Comparison of ENCODE assay signal across 9 cellular contexts in the genomic region with DNA sequence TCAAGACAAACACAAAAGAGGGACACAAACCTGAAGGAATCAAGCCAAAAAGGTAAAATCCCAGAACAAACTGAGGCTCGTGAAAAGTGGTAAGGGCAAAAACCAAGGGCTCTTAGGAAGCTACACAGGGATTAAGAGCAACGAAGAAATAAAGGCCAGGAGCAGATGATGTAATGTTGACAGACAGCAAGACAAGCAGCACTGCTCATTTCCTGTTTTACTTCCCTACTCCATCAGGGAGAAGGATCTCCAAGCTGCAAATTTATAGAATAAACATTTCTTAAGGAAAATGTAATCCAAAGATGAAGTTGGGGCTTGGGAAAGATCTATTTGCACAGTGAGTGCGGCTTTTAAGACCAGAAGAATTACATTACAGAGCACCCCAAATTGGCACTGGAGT.
DNase-seq lines count a peak whose midpoint lies in the region; ATAC-seq and TF ChIP-seq lines count a peak whose summit lies in the region.
"Had no signal": no experiment of that assay in that cellular context is flagged by ENCODE, and none has a peak within 500 bp of the region (broad histone marks: within the 10 kb centered on the region; RNA-seq: fewer than 3 reads in every experiment).

No MANE protein-coding gene starts in this region.

- WGBS in hepatocyte (ENCODE audit: low lambda C conversion rate, missing lambda C conversion rate) = 33% methylated on average over 3 of the region's 3 CpGs
- 45 to 55% (median 48%) methylated on average over 3 of the region's 3 CpGs for WGBS in adrenal gland, 4 donors

- no peaks in the 10 kb centered on the region for H3K79me2 ChIP-seq in hepatocyte

- no peak for TF ChIP-seq CTCF in 22Rv1 (IDR thresholded peaks at IDR 0.05)
- TF ChIP-seq CTCF in hepatocyte (IDR thresholded peaks at IDR 0.05; ENCODE audit: poor library complexity) = no peak
- TF ChIP-seq CTCF in adrenal gland (IDR thresholded peaks at IDR 0.05) = no peak

- H3K27me3 ChIP-seq in adipocyte (replicated peaks; ENCODE audit: control insufficient read depth, insufficient read depth, low read length) = no peaks in the 10 kb centered on the region
- no peaks in the 10 kb centered on the region for H3K27me3 ChIP-seq in hepatocyte
- no peaks in the 10 kb centered on the region for H3K27me3 ChIP-seq in adrenal gland

- H2AFZ ChIP-seq in hepatocyte = peak overlapping the region; percentile 8

- H3K4me3 ChIP-seq in adipocyte (ENCODE audit: low read length) = no peak overlapping the region
- H3K4me3 ChIP-seq in hepatocyte = no peak overlapping the region
- no peak overlapping the region for H3K4me3 ChIP-seq in adrenal gland

- H3K27ac ChIP-seq in 22Rv1 (peak overlapping the region; percentile 73), hepatocyte (peak overlapping the region; percentile 56), adrenal gland (peak overlapping the region in 1 of 5 donors; percentile 17)

- H3K36me3 ChIP-seq in adipocyte (ENCODE audit: control insufficient read depth, insufficient read depth, low read length, severe bottlenecking) = no peaks in the 10 kb centered on the region
- H3K36me3 ChIP-seq in hepatocyte (replicated peaks; ENCODE audit: insufficient read depth, low read depth) = no peaks in the 10 kb centered on the region
- no peaks in the 10 kb centered on the region for H3K36me3 ChIP-seq in adrenal gland (replicated peaks in 1 of 2)

- H3K9me3 ChIP-seq in adipocyte (ENCODE audit: control insufficient read depth, low read length) (peaks cover 7% of the 10 kb centered on the region), hepatocyte (ENCODE audit: low read depth) (no peaks in the 10 kb centered on the region), adrenal gland (replicated peaks in 1 of 3) (no peaks in the 10 kb centered on the region)

- no peak overlapping the region for H3K9ac ChIP-seq in adipocyte (ENCODE audit: low read length)

- intact Hi-C loops in adrenal gland (cut with DNase I) = no loop called here

- H3K4me1 ChIP-seq in adipocyte (ENCODE audit: control insufficient read depth, insufficient read depth, low read length) (peaks cover 37% of the 10 kb centered on the region), hepatocyte (ENCODE audit: insufficient read depth) (peaks cover 20% of the 10 kb centered on the region), adrenal gland (replicated peaks in 1 of 2) (no peaks in the 10 kb centered on the region)

- no peaks in the 10 kb centered on the region for H4K20me1 ChIP-seq in hepatocyte (ENCODE audit: insufficient read depth, poor library complexity, severe bottlenecking)

- H3K9me2 ChIP-seq in hepatocyte (replicated peaks; ENCODE audit: insufficient read depth) = no peaks in the 10 kb centered on the region

- no peak for ATAC-seq in GM19397 (IDR thresholded peaks at IDR 0.05; ENCODE audit: unreplicated experiment)

- DNase-seq in HT1080 (ENCODE audit: low read depth) (peak; percentile 73), adipocyte (ENCODE audit: low read depth) (peak; percentile 60), hepatocyte (ENCODE audit: low spot score) (peak; percentile 51), midbrain (lab: John Stamatoyannopoulos, UW) (no peak), NCI-H2196 (lab: John Stamatoyannopoulos, UW; ENCODE audit: unreplicated experiment) (no peak), adrenal gland (no peak)
- DNase-seq: activated CD4-positive, CD25-positive, alpha-beta regulatory T cell treated with anti-CD3 and anti-CD28 coated beads, Interleukin-2, amount 50 U/mL, for 72 hours had no signal

- TF ChIP-seq POLR2A in adrenal gland (IDR thresholded peaks at IDR 0.05) = no peak

- no peak overlapping the region for H3K4me2 ChIP-seq in hepatocyte

Comparison
In these comparisons a context has a peak if more than half of its experiments do, and no peak if none do; other contexts are left out.
1. DNase-seq: peak in HT1080 (single experiment), adipocyte (single experiment) and hepatocyte (single experiment); none in midbrain (single experiment), NCI-H2196 (single experiment) and adrenal gland (0 of 7).